In genomic region chr2:38116762-38117161, GRCh38 we compare ENCODE assay signal across 18 cellular contexts. TPM values are rescaled to one million over a fixed set of nuclear protein-coding genes. Genes with fewer than 3 reads are reported as not detected.
DNase-seq lines count a peak whose midpoint lies in the region; ATAC-seq, FAIRE-seq and TF ChIP-seq lines count a peak whose summit lies in the region.
"Had no signal": no experiment of that assay in that cellular context is flagged by ENCODE, and none has a peak within 500 bp of the region (broad histone marks: within the 10 kb centered on the region; RNA-seq: fewer than 3 reads in every experiment).

No MANE protein-coding gene starts in this region.

- peaks cover 2% of the 10 kb centered on the region; the same call in 1 of the 3 replicates for H3K9me3 ChIP-seq in A549

- TF ChIP-seq POLR2A in A549 (IDR thresholded peaks at IDR 0.05; ENCODE audit: low read length) = no peak

- no peak overlapping the region for H3K4me2 ChIP-seq in A549

- no peak overlapping the region for H3K4me3 ChIP-seq in A549
- no peak overlapping the region for H3K4me3 ChIP-seq in cardiac fibroblast (replicated peaks in 1 of 2; ENCODE audit: low read depth in 2 of 2, low read length in 2 of 2)

- ATAC-seq in A549 (no peak), left cardiac atrium (peak; percentile 45 to 53), GM21360 (IDR thresholded peaks at IDR 0.05; ENCODE audit: unreplicated experiment) (no peak), HG03159 (IDR thresholded peaks at IDR 0.05; ENCODE audit: unreplicated experiment) (no peak), GM19452 (IDR thresholded peaks at IDR 0.05; ENCODE audit: unreplicated experiment) (no peak)
- ATAC-seq in naive thymus-derived CD8-positive, alpha-beta T cell = no peak
- ATAC-seq: activated CD4-positive, CD25-positive, alpha-beta regulatory T cell treated with anti-CD3 and anti-CD28 coated beads, Interleukin-2, amount 50 U/mL, for 24 hours; activated naive CD4-positive, alpha-beta T cell treated with anti-CD3 and anti-CD28 coated beads, Interleukin-2, amount 50 U/mL, for 72 hours had no signal

- POLR2A ChIA-PET in A549 (lab: Yijun Ruan, JAX) = no interaction called here
- POLR2A ChIA-PET in naive thymus-derived CD8-positive, alpha-beta T cell (lab: Charles Lee) = no interaction called here

- no peak for FAIRE-seq in A549 (lab: Jason Lieb, UNC)
- FAIRE-seq: A204.1, frontal cortex had no signal

- peak in 1 of 2 experiments; percentile 35 for DNase-seq in A549 (ENCODE audit: low read depth in 1 of 2, low spot score in 1 of 2)
- DNase-seq in LHCN-M2 (ENCODE audit: low read depth) = peak; percentile 81
- DNase-seq in cardiac fibroblast (ENCODE audit: low read depth in 2 of 2) = peak; percentile 88 to 91
- DNase-seq in left cardiac atrium = no peak
- DNase-seq in naive thymus-derived CD8-positive, alpha-beta T cell = no peak
- DNase-seq: activated T-cell treated with anti-CD3 and anti-CD28 coated beads for 4 hours; cortex of kidney; immature natural killer cell; midbrain; NK-92 treated with Interleukin-12 subunit alpha and Interleukin-12 subunit beta, amount 100 ng/mL, for 24 hours; stimulated activated CD4-positive, alpha-beta T cell treated with anti-CD3 and anti-CD28 coated beads, Interleukin-12 subunit alpha, Interleukin-12 subunit beta, amount 100 ng/mL, for 4 hours had no signal

- TF ChIP-seq CTCF in A549 (IDR thresholded peaks at IDR 0.05) (no peak), cardiac fibroblast (IDR thresholded peaks at IDR 0.05; ENCODE audit: low read depth, low read length) (no peak)

- intact Hi-C loops in left cardiac atrium (cut with DNase I) = no loop called here

- peak overlapping the region in 1 of 2 experiments; percentile 5; a peak in 1 of 6 replicates for H3K27ac ChIP-seq in A549

- CTCF ChIA-PET in A549 (lab: Yijun Ruan, JAX) = interaction anchor here (0.7 to 1.9 kb wide), 8 partner anchors 10 to 158 kb away, joined by 3 to 14 read pairs (median 6); no protein-coding TSS in a partner anchor

- 61% methylated on average over 3 of the region's 3 CpGs for WGBS in A549 (ENCODE audit: missing lambda C conversion rate)

- H3K27ac Mint-ChIP-seq in naive thymus-derived CD8-positive, alpha-beta T cell = no peak overlapping the region
- H3K27ac Mint-ChIP-seq: activated naive CD4-positive, alpha-beta T cell treated with anti-CD3 and anti-CD28 coated beads, Interleukin-2, amount 50 U/mL, for 72 hours; immature natural killer cell had no signal

- peaks cover 0 to 10% (median 0%) of the 10 kb centered on the region in 9 donors for H3K9me3 Mint-ChIP-seq in naive thymus-derived CD8-positive, alpha-beta T cell

- H3K4me3 Mint-ChIP-seq in naive thymus-derived CD8-positive, alpha-beta T cell = no peak overlapping the region
- H3K4me3 Mint-ChIP-seq: immature natural killer cell had no signal

- H3K36me3 Mint-ChIP-seq in naive thymus-derived CD8-positive, alpha-beta T cell = peaks cover 0 to 3% (median 0%) of the 10 kb centered on the region in 3 donors
- H3K36me3 Mint-ChIP-seq: immature natural killer cell had no signal

- H3K4me1 Mint-ChIP-seq in naive thymus-derived CD8-positive, alpha-beta T cell = peaks cover 0 to 6% (median 0%) of the 10 kb centered on the region in 4 donors
- H3K4me1 Mint-ChIP-seq: immature natural killer cell had no signal

- H3K27me3 Mint-ChIP-seq in naive thymus-derived CD8-positive, alpha-beta T cell = peaks cover 5 to 30% (median 8%) of the 10 kb centered on the region in 5 donors

- TF ChIP-seq RAD21 in A549 (conservative IDR thresholded peaks at IDR 0.05 in 1 of 2, IDR thresholded peaks at IDR 0.05 in 1 of 2) = no peak

- H3K4me1 ChIP-seq in A549 = peaks cover 8% of the 10 kb centered on the region; the same call in 2 of the 3 replicates

- no peak for TF ChIP-seq EP300 in A549 (IDR thresholded peaks at IDR 0.05)

TF ChIP-seq in A549, 52 proteins besides CTCF, POLR2A, EP300 and RAD21:
- TF ChIP-seq RCOR1 (IDR thresholded peaks at IDR 0.05; ENCODE audit: low read depth, low read length) (no peak), FOSL2 (IDR thresholded peaks at IDR 0.05) (no peak), FOSL2 (CRISPR knock-in tag; IDR thresholded peaks at IDR 0.05) (peak; percentile 17; the same call in 1 of the 2 replicates)

RNA-seq across cellular contexts. Expression of gene CYP1B1, which starts 40.8 kb away (rescaled TPM):
- 13.1 and 13.2 TPM in 2 replicates for polyA plus RNA-seq in A549 (2011; rRNA removed)
- 14.6 and 20.8 TPM in 2 replicates for polyA plus RNA-seq in A549 (2012; cell fraction: cytosol; rRNA removed)
- 28.1 and 45.8 TPM in 2 replicates for polyA plus RNA-seq in A549 (2012; cell fraction: nucleus; rRNA removed)
- polyA plus RNA-seq in A549 (2017; fragmentation: RNase III; extraction: RNeasy Plus Mini Kit Qiagen cat#74134 plus additional on column Dnase treatment) = 4.4 to 5.5 TPM (median 5.3 TPM) in 3 replicates
- polyA minus RNA-seq in A549 (2011; rRNA and poly(A)+ RNA removed) = 29.1 and 30.7 TPM in 2 replicates
- 3.4 and 3.5 TPM in 2 replicates for total RNA-seq in LHCN-M2 (2014; rRNA removed)
- 0.90 TPM for polyA plus RNA-seq in LHCN-M2 (2012)
- 100 to 1,000 TPM in 1 of 2 donors, 10 to 100 TPM in 1; 46.1 to 115 TPM for total RNA-seq in left cardiac atrium
- total RNA-seq in naive thymus-derived CD8-positive, alpha-beta T cell = 1 to 10 TPM; 2.3 to 3.9 TPM
- under 1 TPM in 2 of 3 donors, not detected in 1; 0.10 to 0.14 TPM for polyA plus RNA-seq in naive thymus-derived CD8-positive, alpha-beta T cell

Comparison
In these comparisons a context has a peak if more than half of its experiments do, and no peak if none do; other contexts are left out.
1. ATAC-seq: peak in left cardiac atrium (2 of 2); none in A549 (0 of 2), GM21360 (single experiment), naive thymus-derived CD8-positive, alpha-beta T cell (0 of 2), HG03159 (single experiment) and GM19452 (single experiment).
2. DNase-seq: peak in LHCN-M2 (single experiment) and cardiac fibroblast (2 of 2); none in left cardiac atrium (single experiment) and naive thymus-derived CD8-positive, alpha-beta T cell (0 of 10).
3. RNA of gene CYP1B1, which starts 40.8 kb away (total RNA-seq): 46.1 to 115 TPM in left cardiac atrium; 2.3 to 3.9 TPM in naive thymus-derived CD8-positive, alpha-beta T cell and 3.4 to 3.5 TPM in LHCN-M2; every median in the first group is over 4 times any median in the second.